ENCODE assay signal across 16 cellular contexts in genomic region chr7:2024227-2024918, GRCh38.
A peak's percentile ranks its signal among the peaks of the same experiment; 100 is the strongest.
DNase-seq lines count a peak whose midpoint lies in the region; ATAC-seq, FAIRE-seq and TF ChIP-seq lines count a peak whose summit lies in the region.
"Had no signal": no experiment of that assay in that cellular context is flagged by ENCODE, and none has a peak within 500 bp of the region (broad histone marks: within the 10 kb centered on the region; RNA-seq: fewer than 3 reads in every experiment).

No MANE protein-coding gene starts in this region.

- peak overlapping the region; percentile 59 for H3K4me2 ChIP-seq in BLaER1
- H3K4me2 ChIP-seq in MM.1S (ENCODE audit: low read depth, low read length) = no peak overlapping the region
- no peak overlapping the region for H3K4me2 ChIP-seq in K562 (ENCODE audit: insufficient read depth, low read length)

- H4K20me1 ChIP-seq in BLaER1 (peaks cover 39% of the 10 kb centered on the region), MM.1S (ENCODE audit: insufficient read depth, low read length) (no peaks in the 10 kb centered on the region), K562 (replicated peaks; ENCODE audit: control insufficient read depth, insufficient read depth, low read length) (no peaks in the 10 kb centered on the region)

- ATAC-seq in K562 = no peak
- peak; percentile 38 to 60 (median 40) for ATAC-seq in right lobe of liver
- no peak for ATAC-seq in HG03354 (IDR thresholded peaks at IDR 0.05; ENCODE audit: poor library complexity, severe bottlenecking, unreplicated experiment)
- ATAC-seq in HG03095 (IDR thresholded peaks at IDR 0.05; ENCODE audit: unreplicated experiment) = no peak
- no peak for ATAC-seq in GM19397 (IDR thresholded peaks at IDR 0.05; ENCODE audit: unreplicated experiment)
- ATAC-seq: activated naive CD8-positive, alpha-beta T cell treated with anti-CD3 and anti-CD28 coated beads, Interleukin-2, amount 50 U/mL, for 24 hours; left colon had no signal

- DNase-seq in MM.1S = peak; percentile 56
- DNase-seq in K562 (ENCODE audit: extremely low read depth in 1 of 4, low spot score in 3 of 4) = peak in 1 of 4 experiments; percentile 58
- peak; percentile 22 to 51 (median 31) for DNase-seq in right lobe of liver
- DNase-seq in nucleus accumbens (lab: John Stamatoyannopoulos, UW) = no peak
- DNase-seq: activated naive CD8-positive, alpha-beta T cell treated with anti-CD3 and anti-CD28 coated beads, Interleukin-2, amount 50 U/mL, for 24 hours; DMS79; IMR-90; left colon; NCI-H2081 treated with DMSO at 0.1 percent for 48 hours; stimulated activated CD4-positive, alpha-beta T cell treated with anti-CD3 and anti-CD28 coated beads, Interleukin-15, amount 100 ng/mL, for 24 hours; stimulated activated CD8-positive, alpha-beta memory T cell treated with anti-CD3 and anti-CD28 coated beads, Interleukin-4, amount 100 ng/mL, for 48 hours had no signal

- TF ChIP-seq POLR2A in K562 (conservative IDR thresholded peaks at IDR 0.05) (no peak), right lobe of liver (IDR thresholded peaks at IDR 0.05) (no peak)

- CTCF ChIA-PET in K562 (lab: Yijun Ruan, JAX; ENCODE audit: low intra/inter-chr PET ratio) = no interaction called here

- 0 out of 2 replicates have a peak overlapping the region, but pooled peaks have one; percentile 13 for H3K27ac ChIP-seq in BLaER1
- no peak overlapping the region for H3K27ac ChIP-seq in MM.1S (ENCODE audit: low read length)
- peak overlapping the region; percentile 21; the same call in 2 of the 3 replicates for H3K27ac ChIP-seq in K562 (ENCODE audit: extremely low read depth, low read depth, low read length)
- no peak overlapping the region for H3K27ac ChIP-seq in right lobe of liver

- no peaks in the 10 kb centered on the region for H3F3A ChIP-seq in MM.1S (ENCODE audit: insufficient read depth, low read length)

- TF ChIP-seq CTCF in MM.1S (IDR thresholded peaks at IDR 0.05; ENCODE audit: low read length) = no peak
- TF ChIP-seq CTCF in K562 (IDR thresholded peaks at IDR 0.05 in 2 of 3, conservative IDR thresholded peaks at IDR 0.05 in 1 of 3; ENCODE audit: insufficient read depth in 2 of 3, low read depth in 1 of 3, low read length in 3 of 3) = no peak
- TF ChIP-seq CTCF in right lobe of liver (IDR thresholded peaks at IDR 0.05) = no peak

- H3K9me1 ChIP-seq in K562 (ENCODE audit: control insufficient read depth, insufficient read depth, low read length) = no peaks in the 10 kb centered on the region

- intact Hi-C loops in K562 (cut with micrococcal nuclease) (loop anchor here (5.0 kb wide), 1 partner anchor 378 kb away; the partner anchor contains the start of gene CHST12), right lobe of liver (cut with DNase I) (no loop called here)

- no peak for TF ChIP-seq EP300 in K562 (IDR thresholded peaks at IDR 0.05; ENCODE audit: low read length)

- H3K9me3 ChIP-seq in BLaER1 (peaks cover 49% of the 10 kb centered on the region), MM.1S (replicated peaks; ENCODE audit: insufficient read depth, low read length) (no peaks in the 10 kb centered on the region), K562 (replicated peaks; ENCODE audit: control insufficient read depth, insufficient read depth, low read depth, low read length) (peaks cover 26% of the 10 kb centered on the region), right lobe of liver (peaks cover 0 to 20% (median 0%) of the 10 kb centered on the region in 4 donors)

- peak in 1 of 2 experiments; percentile 17; a peak in 2 of 4 replicates for TF ChIP-seq RAD21 in K562 (CRISPR knock-in tag; conservative IDR thresholded peaks at IDR 0.05 in 1 of 2, IDR thresholded peaks at IDR 0.05 in 1 of 2)

- H3K36me3 ChIP-seq in BLaER1 = peaks cover 33% of the 10 kb centered on the region
- H3K36me3 ChIP-seq in MM.1S (replicated peaks; ENCODE audit: insufficient read depth, low read length) = 0 out of 2 replicates have a peak, but pooled peaks cover 5% of the 10 kb centered on the region
- H3K36me3 ChIP-seq in K562 (ENCODE audit: control insufficient read depth, insufficient read depth, low read length) = no peaks in the 10 kb centered on the region; the same call in 2 of the 3 replicates
- no peaks in the 10 kb centered on the region for H3K36me3 ChIP-seq in right lobe of liver
- H3K36me3 ChIP-seq: HAP-1 had no signal

- BruUV-seq in K562 (replicated peaks; lab: Mats Ljungman, UMichigan) = no TSS peak

- 97% methylated on average over 7 of the region's 8 CpGs for WGBS in K562 (ENCODE audit: insufficient coverage, low coverage, missing lambda C conversion rate)
- 92% methylated on average over 6 of the region's 8 CpGs for WGBS in right lobe of liver (ENCODE audit: insufficient coverage, low coverage, low lambda C conversion rate, missing lambda C conversion rate)

- H3K79me2 ChIP-seq in MM.1S (ENCODE audit: low read length) = no peaks in the 10 kb centered on the region
- peaks cover 20% of the 10 kb centered on the region for H3K79me2 ChIP-seq in K562 (ENCODE audit: control insufficient read depth, insufficient read depth, low read length)

- in situ Hi-C loops in K562 (cut with MboI) = no loop called here

- no peak for FAIRE-seq in K562 (lab: Jason Lieb, UNC)

- no peaks in the 10 kb centered on the region for H3K27me3 ChIP-seq in BLaER1
- H3K27me3 ChIP-seq in MM.1S (replicated peaks; ENCODE audit: insufficient read depth, low read length) = no peaks in the 10 kb centered on the region
- H3K27me3 ChIP-seq in K562 (ENCODE audit: control insufficient read depth in 2 of 2, insufficient read depth in 2 of 2, low read length in 2 of 2) = no peaks in the 10 kb centered on the region
- H3K27me3 ChIP-seq in right lobe of liver = no peaks in the 10 kb centered on the region

- H3K9me2 ChIP-seq in MM.1S (replicated peaks; ENCODE audit: insufficient read depth, low read length) = no peaks in the 10 kb centered on the region

- POLR2A ChIA-PET in K562 (lab: Yijun Ruan, JAX) = interaction anchor here (0.6 kb wide), 2 partner anchors 17 to 121 kb away, joined by 3 to 5 read pairs; no protein-coding TSS in a partner anchor

- H3K4me3 ChIP-seq in BLaER1 = no peak overlapping the region
- H3K4me3 ChIP-seq in MM.1S (ENCODE audit: low read length) = no peak overlapping the region
- H3K4me3 ChIP-seq in K562 = no peak overlapping the region
- no peak overlapping the region for H3K4me3 ChIP-seq in right lobe of liver
- H3K4me3 ChIP-seq: HAP-1 had no signal

- H2AFZ ChIP-seq in MM.1S (ENCODE audit: low read length) (no peak overlapping the region), K562 (ENCODE audit: low read depth, low read length) (no peak overlapping the region)

- no peak overlapping the region for H3K9ac ChIP-seq in BLaER1
- H3K9ac ChIP-seq in MM.1S (ENCODE audit: low read length) = no peak overlapping the region
- no peak overlapping the region for H3K9ac ChIP-seq in K562 (ENCODE audit: insufficient read depth in 1 of 2, low read depth in 2 of 2, low read length in 2 of 2)

- H3K4me1 ChIP-seq in BLaER1 = peaks cover 41% of the 10 kb centered on the region
- no peaks in the 10 kb centered on the region for H3K4me1 ChIP-seq in MM.1S (ENCODE audit: low read length)
- H3K4me1 ChIP-seq in K562 (replicated peaks in 1 of 2; ENCODE audit: control insufficient read depth in 2 of 2, insufficient read depth in 2 of 2, low read length in 2 of 2) = peaks cover 24 to 35% of the 10 kb centered on the region in 2 experiments
- H3K4me1 ChIP-seq in right lobe of liver = no peaks in the 10 kb centered on the region
- H3K4me1 ChIP-seq: HAP-1 had no signal

TF ChIP-seq in K562, 482 proteins besides CTCF, POLR2A, EP300 and RAD21:
- TF ChIP-seq NCOA2 (IDR thresholded peaks at IDR 0.05; ENCODE audit: partially characterized antibody in 2 of 2) (peak in 1 of 2 experiments; percentile 46), MEIS2 (IDR thresholded peaks at IDR 0.05; ENCODE audit: partially characterized antibody) (peak; percentile 11), NFIX (CRISPR knock-in tag; IDR thresholded peaks at IDR 0.05; ENCODE audit: low read depth) (peak; percentile 96), TRIM24 (IDR thresholded peaks at IDR 0.05) (peak; percentile 29 to 31; a peak in 1 of 4 replicates), USF1 (CRISPR knock-in tag; IDR thresholded peaks at IDR 0.05) (no peak), NR2F6 (CRISPR knock-in tag; IDR thresholded peaks at IDR 0.05) (no peak), ZNF316 (IDR thresholded peaks at IDR 0.05) (0 out of 2 replicates have a peak, but pooled peaks have one; percentile 4), MTA3 (IDR thresholded peaks at IDR 0.05; ENCODE audit: borderline replicate concordance) (0 out of 2 replicates have a peak, but pooled peaks have one; percentile 39), CBFA2T2 (conservative IDR thresholded peaks at IDR 0.05) (0 out of 2 replicates have a peak, but pooled peaks have one; percentile 17), NFIC (IDR thresholded peaks at IDR 0.05) (peak; percentile 100), MAFG (tag; conservative IDR thresholded peaks at IDR 0.05) (no peak), HDAC1 (IDR thresholded peaks at IDR 0.05) (0 out of 4 replicates have a peak, but pooled peaks of 1 of the 2 experiments have one; percentile 14), ZNF785 (CRISPR knock-in tag; IDR thresholded peaks at IDR 0.05) (no peak), SMAD1 (IDR thresholded peaks at IDR 0.05; ENCODE audit: low read depth, low read length, partially characterized antibody) (peak; percentile 95), CBFA2T3 (IDR thresholded peaks at IDR 0.05) (peak; percentile 43; the same call in 1 of the 2 replicates), MYC (IDR thresholded peaks at IDR 0.05; ENCODE audit: low read depth, low read length) (0 out of 2 replicates have a peak, but pooled peaks have one; percentile 15), MYC (CRISPR knock-in tag; IDR thresholded peaks at IDR 0.05; ENCODE audit: borderline replicate concordance, low read depth) (no peak)

Comparison
In these comparisons a context has a peak if more than half of its experiments do, and no peak if none do; other contexts are left out.
1. H3K27ac ChIP-seq: peak in BLaER1 (single experiment) and K562 (single experiment); none in MM.1S (single experiment) and right lobe of liver (0 of 3).
2. DNase-seq: peak in MM.1S (single experiment) and right lobe of liver (3 of 3); none in nucleus accumbens (0 of 56).
3. ATAC-seq: peak in right lobe of liver (4 of 4); none in K562 (single experiment), HG03354 (single experiment), HG03095 (single experiment) and GM19397 (single experiment).